ENCODE assay signal across 13 cellular contexts in genomic region chr1:180157576-180158057, GRCh38. TPM values are rescaled to one million over a fixed set of nuclear protein-coding genes. Genes with fewer than 3 reads are reported as not detected.
DNase-seq lines count a peak whose midpoint lies in the region; ATAC-seq, FAIRE-seq and TF ChIP-seq lines count a peak whose summit lies in the region.
"Had no signal": no experiment of that assay in that cellular context is flagged by ENCODE, and none has a peak within 500 bp of the region (broad histone marks: within the 10 kb centered on the region; RNA-seq: fewer than 3 reads in every experiment).

No MANE protein-coding gene starts in this region.

- H3K9me3 Mint-ChIP-seq in endothelial cell (ENCODE audit: unreplicated experiment), result no peaks in the 10 kb centered on the region

- H3K4me1 ChIP-seq in right cardiac atrium (ENCODE audit: control insufficient read depth, insufficient read depth, low read length), result peaks cover 23% of the 10 kb centered on the region

- no peak for DNase-seq in right cardiac atrium
- DNase-seq in left ventricle myocardium superior, result no peak
- peak; percentile 46 for DNase-seq in SHP77 treated with DMSO at 0.1 percent for 48 hours (lab: John Stamatoyannopoulos, UW)
- DNase-seq in left colon, result no peak
- DNase-seq in HTR-8/SVneo (ENCODE audit: insufficient read length, low spot score), result no peak
- no peak for DNase-seq in mesenteric fat pad (ENCODE audit: low spot score)
- DNase-seq in occipital lobe (lab: John Stamatoyannopoulos, UW), result no peak
- DNase-seq in endothelial cell (ENCODE audit: low spot score), result no peak
- DNase-seq: CD4-positive, alpha-beta memory T cell; NCI-H446 treated with DMSO at 0.1 percent for 48 hours; stimulated activated naive CD8-positive, alpha-beta T cell treated with anti-CD3 and anti-CD28 coated beads, Interleukin-15, Interleukin-2, amounts not matched to agents 100 U/mL and 50 U/mL, for 24 hours; T1000 had no signal

- H3K27me3 ChIP-seq in right cardiac atrium (ENCODE audit: control insufficient read depth, insufficient read depth), result no peaks in the 10 kb centered on the region

- H3K9me3 ChIP-seq in right cardiac atrium (ENCODE audit: control insufficient read depth, low read length), result no peaks in the 10 kb centered on the region

- ATAC-seq in right cardiac atrium (peak; percentile 9 to 68), left ventricle myocardium superior (no peak), left colon (peak; percentile 56)
- ATAC-seq: stimulated activated naive CD8-positive, alpha-beta T cell treated with anti-CD3 and anti-CD28 coated beads, Interleukin-15, Interleukin-2, amounts not matched to agents 100 U/mL and 50 U/mL, for 24 hours had no signal

- peaks cover 33% of the 10 kb centered on the region for H3K4me1 Mint-ChIP-seq in endothelial cell (ENCODE audit: unreplicated experiment)

- no peak for TF ChIP-seq CTCF in endothelial cell (IDR thresholded peaks at IDR 0.05; ENCODE audit: unreplicated experiment)

- 75% methylated on average over 3 of the region's 3 CpGs for WGBS in right cardiac atrium

- intact Hi-C loops in right cardiac atrium (cut with DNase I) (no loop called here), left ventricle myocardium superior (cut with micrococcal nuclease) (no loop called here), left colon (cut with DNase I, micrococcal nuclease) (no loop called here)

- no peak overlapping the region for H3K27ac Mint-ChIP-seq in endothelial cell (ENCODE audit: unreplicated experiment)

- FAIRE-seq in HTR-8/SVneo (lab: Jason Lieb, UNC), result no peak

- peaks cover 12% of the 10 kb centered on the region for H3K27me3 Mint-ChIP-seq in endothelial cell (ENCODE audit: unreplicated experiment)
- H3K27me3 Mint-ChIP-seq: CD4-positive, alpha-beta memory T cell had no signal

- peak overlapping the region; percentile 51 for H3K27ac ChIP-seq in right cardiac atrium (ENCODE audit: low read length)

- no peak overlapping the region for H3K4me3 ChIP-seq in right cardiac atrium (ENCODE audit: low read length)
- H3K4me3 ChIP-seq: skin epidermis had no signal

- H3K4me3 Mint-ChIP-seq in endothelial cell (ENCODE audit: unreplicated experiment), result no peak overlapping the region

- H3K36me3 Mint-ChIP-seq in endothelial cell (ENCODE audit: low read depth, unreplicated experiment), result peaks cover 15% of the 10 kb centered on the region

RNA-seq across cellular contexts. Expression of gene QSOX1, which starts 2.9 kb away (rescaled TPM):
- total RNA-seq in right cardiac atrium (100 to 1,000 TPM; 349 to 399 (median 370) TPM), left ventricle myocardium superior (111 TPM), left colon (100 to 1,000 TPM; 254 to 280 TPM), mesenteric fat pad (104 TPM), occipital lobe (20.0 TPM), endothelial cell (ENCODE audit: unreplicated experiment) (199 TPM)
- polyA plus RNA-seq in right cardiac atrium, result 218 TPM
